9 cellular contexts compared by ENCODE assay signal in the genomic region with DNA sequence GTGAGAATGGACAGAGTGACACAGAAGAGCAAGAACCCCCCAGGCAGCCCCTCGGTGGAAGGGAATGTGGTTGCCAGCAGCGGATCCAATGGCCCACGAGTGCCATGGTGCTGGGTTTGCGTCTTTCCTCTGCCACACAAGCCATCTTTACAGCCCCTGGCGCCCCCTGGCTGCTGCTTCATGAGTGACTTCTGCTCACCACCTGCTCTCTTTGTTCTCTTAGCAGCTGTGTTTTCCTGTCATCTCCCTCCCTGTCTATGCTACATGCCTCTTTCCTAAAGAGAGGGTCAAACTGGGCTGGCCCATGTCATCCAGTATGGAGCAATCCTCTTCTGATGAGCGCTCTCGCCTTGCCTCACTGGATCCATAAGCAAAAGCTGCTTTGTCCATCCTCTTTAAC.
DNase-seq lines count a peak whose midpoint lies in the region; ATAC-seq and TF ChIP-seq lines count a peak whose summit lies in the region.
"Had no signal": no experiment of that assay in that cellular context is flagged by ENCODE, and none has a peak within 500 bp of the region (broad histone marks: within the 10 kb centered on the region; RNA-seq: fewer than 3 reads in every experiment).

No MANE protein-coding gene starts in this region.

- H3K9me3 Mint-ChIP-seq in progenitor cell of endocrine pancreas (ENCODE audit: low read depth): no peaks in the 10 kb centered on the region
- peaks cover 0 to 2% (median 0%) of the 10 kb centered on the region in 5 donors for H3K9me3 Mint-ChIP-seq in CD8-positive, alpha-beta memory T cell
- H3K9me3 Mint-ChIP-seq: T-cell had no signal

- no peaks in the 10 kb centered on the region for H3K4me1 Mint-ChIP-seq in progenitor cell of endocrine pancreas (ENCODE audit: low read depth)
- H3K4me1 Mint-ChIP-seq in CD8-positive, alpha-beta memory T cell: no peaks in the 10 kb centered on the region
- H3K4me1 Mint-ChIP-seq: T-cell had no signal

- H3K36me3 ChIP-seq in CD8-positive, alpha-beta memory T cell (ENCODE audit: insufficient read depth, low read length): no peaks in the 10 kb centered on the region

- TF ChIP-seq CTCF in fibroblast of pulmonary artery (IDR thresholded peaks at IDR 0.05; ENCODE audit: low read length, missing control alignments): peak; percentile 50
- TF ChIP-seq CTCF in progenitor cell of endocrine pancreas (IDR thresholded peaks at IDR 0.05; ENCODE audit: unreplicated experiment): peak; percentile 65

- POLR2A ChIA-PET in CD8-positive, alpha-beta memory T cell (lab: Charles Lee): no interaction called here

- H3K4me1 ChIP-seq in CD8-positive, alpha-beta memory T cell (ENCODE audit: insufficient read depth, low read length): no peaks in the 10 kb centered on the region

- H3K4me3 ChIP-seq in fibroblast of pulmonary artery (replicated peaks; ENCODE audit: low read depth, low read length): no peak overlapping the region
- H3K4me3 ChIP-seq in CD8-positive, alpha-beta memory T cell (ENCODE audit: low read length): no peak overlapping the region

- H3K27me3 ChIP-seq in CD8-positive, alpha-beta memory T cell (ENCODE audit: insufficient read depth, low read length, poor library complexity, severe bottlenecking): no peaks in the 10 kb centered on the region

- no peaks in the 10 kb centered on the region for H3K36me3 Mint-ChIP-seq in progenitor cell of endocrine pancreas (ENCODE audit: insufficient read depth)
- H3K36me3 Mint-ChIP-seq in CD8-positive, alpha-beta memory T cell: no peaks in the 10 kb centered on the region
- H3K36me3 Mint-ChIP-seq: T-cell had no signal

- CTCF ChIA-PET in CD8-positive, alpha-beta memory T cell (lab: Charles Lee): no interaction called here

- peak; percentile 10 for DNase-seq in ELR (ENCODE audit: low read depth)
- DNase-seq in RPMI8226: peak; percentile 44
- peak; percentile 29 for DNase-seq in fibroblast of pulmonary artery (ENCODE audit: low read depth)
- DNase-seq in progenitor cell of endocrine pancreas (ENCODE audit: low spot score, unreplicated experiment): peak; percentile 20
- DNase-seq in DMS79 (lab: John Stamatoyannopoulos, UW): no peak
- DNase-seq in CD8-positive, alpha-beta memory T cell: no peak

- peaks cover 17% of the 10 kb centered on the region for H3K27me3 Mint-ChIP-seq in progenitor cell of endocrine pancreas
- peaks cover 21 to 23% of the 10 kb centered on the region in 2 donors for H3K27me3 Mint-ChIP-seq in CD8-positive, alpha-beta memory T cell

- no peaks in the 10 kb centered on the region for H3K9me3 ChIP-seq in CD8-positive, alpha-beta memory T cell (ENCODE audit: low read length)

- H3K4me3 Mint-ChIP-seq in progenitor cell of endocrine pancreas (ENCODE audit: low read depth): no peak overlapping the region
- H3K4me3 Mint-ChIP-seq in CD8-positive, alpha-beta memory T cell: no peak overlapping the region
- H3K4me3 Mint-ChIP-seq: T-cell had no signal

- no peak overlapping the region for H3K27ac Mint-ChIP-seq in progenitor cell of endocrine pancreas
- no peak overlapping the region for H3K27ac Mint-ChIP-seq in CD8-positive, alpha-beta memory T cell
- H3K27ac Mint-ChIP-seq: T-cell had no signal

- H3K27ac ChIP-seq in CD8-positive, alpha-beta memory T cell (ENCODE audit: low read depth, low read length): no peak overlapping the region

- ATAC-seq in HG03442 (IDR thresholded peaks at IDR 0.05; ENCODE audit: unreplicated experiment) (peak; percentile 55), GM19035 (IDR thresholded peaks at IDR 0.05; ENCODE audit: unreplicated experiment) (no peak)
- ATAC-seq: T-cell had no signal

Comparison
In these comparisons a context has a peak if more than half of its experiments do, and no peak if none do; other contexts are left out.
1. DNase-seq: peak in ELR (single experiment), RPMI8226 (single experiment), fibroblast of pulmonary artery (single experiment) and progenitor cell of endocrine pancreas (single experiment); none in DMS79 (single experiment) and CD8-positive, alpha-beta memory T cell (0 of 5).